ENCODE assay signal across 14 cellular contexts in the genomic region with DNA sequence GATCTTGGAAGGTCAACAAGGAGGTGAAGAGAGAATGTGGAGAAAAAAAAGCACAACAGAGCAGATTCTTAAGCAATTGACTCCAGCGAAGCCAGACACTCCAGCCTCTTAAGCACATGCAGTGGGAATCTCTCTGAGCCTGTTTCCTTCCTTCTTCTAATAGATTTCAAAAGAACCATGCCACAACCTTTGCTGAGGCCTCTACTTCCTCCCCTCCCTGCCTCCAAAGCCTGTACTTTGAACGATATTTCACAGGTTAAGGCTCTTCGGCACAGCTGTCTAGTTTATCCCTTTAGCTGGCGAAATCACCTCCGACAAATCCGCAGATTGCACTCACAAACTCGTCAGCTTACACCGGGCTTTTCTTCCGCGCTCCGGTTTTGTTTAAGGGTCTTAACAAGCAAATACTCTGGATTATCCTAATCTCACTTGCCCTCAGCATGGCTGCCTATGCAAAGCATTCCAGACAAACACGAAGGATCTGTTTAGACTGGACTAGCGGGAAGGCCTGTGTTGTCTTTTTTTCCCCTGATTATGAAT.
DNase-seq lines count a peak whose midpoint lies in the region; ATAC-seq and TF ChIP-seq lines count a peak whose summit lies in the region.
"Had no signal": no experiment of that assay in that cellular context is flagged by ENCODE, and none has a peak within 500 bp of the region (broad histone marks: within the 10 kb centered on the region; RNA-seq: fewer than 3 reads in every experiment).

No MANE protein-coding gene starts in this region.

- H3K4me3 ChIP-seq in WERI-Rb-1 (ENCODE audit: low read depth, low read length) (no peak overlapping the region), neutrophil (ENCODE audit: low read depth in 1 of 2, low read length in 1 of 2) (no peak overlapping the region)

- no peak for ATAC-seq in GM19467 (IDR thresholded peaks at IDR 0.05; ENCODE audit: unreplicated experiment)
- no peak for ATAC-seq in GM21529 (IDR thresholded peaks at IDR 0.05; ENCODE audit: unreplicated experiment)
- ATAC-seq: Panc1 had no signal

- no peaks in the 10 kb centered on the region for H3K36me3 ChIP-seq in WERI-Rb-1
- no peaks in the 10 kb centered on the region for H3K36me3 ChIP-seq in neutrophil

- no peak for TF ChIP-seq CTCF in WERI-Rb-1 (IDR thresholded peaks at IDR 0.05; ENCODE audit: low read depth, low read length)
- TF ChIP-seq CTCF in neutrophil (IDR thresholded peaks at IDR 0.05): no peak

- DNase-seq in ELF-1 (ENCODE audit: low read depth, low spot score): peak; percentile 67
- DNase-seq in NCI-H524 treated with DMSO at 0.1 percent for 48 hours (lab: John Stamatoyannopoulos, UW): peak; percentile 28
- peak; percentile 87 for DNase-seq in WERI-Rb-1
- DNase-seq in SK-N-DZ (ENCODE audit: low spot score): no peak
- DNase-seq in NCI-H2081 treated with DMSO at 0.1 percent for 48 hours (lab: John Stamatoyannopoulos, UW): no peak
- DNase-seq: KG1, NCI-H187, NCI-H345, NCI-H69, T-helper 1 cell had no signal

- H3K27me3 ChIP-seq in WERI-Rb-1 (ENCODE audit: insufficient read depth, low read depth, severe bottlenecking): peaks cover 92% of the 10 kb centered on the region
- H3K27me3 ChIP-seq in neutrophil: no peaks in the 10 kb centered on the region

- H3K4me1 ChIP-seq in neutrophil (ENCODE audit: control insufficient read depth in 1 of 2, insufficient read depth in 1 of 2, low read depth in 1 of 2, low read length in 1 of 2): peaks cover 38 to 40% of the 10 kb centered on the region in 2 experiments

- H3K27ac ChIP-seq in WERI-Rb-1: no peak overlapping the region
- H3K27ac ChIP-seq in neutrophil: peak overlapping the region; percentile 30

- peaks cover 3% of the 10 kb centered on the region for H3K9me3 ChIP-seq in WERI-Rb-1 (ENCODE audit: severe bottlenecking)
- H3K9me3 ChIP-seq in neutrophil: no peaks in the 10 kb centered on the region

Comparison
In these comparisons a context has a peak if more than half of its experiments do, and no peak if none do; other contexts are left out.
1. DNase-seq: peak in ELF-1 (single experiment), NCI-H524 treated with DMSO at 0.1 percent for 48 hours (single experiment) and WERI-Rb-1 (single experiment); none in SK-N-DZ (single experiment) and NCI-H2081 treated with DMSO at 0.1 percent for 48 hours (single experiment).